30 cellular contexts compared by ENCODE assay signal in genomic region chr2:121239471-121239870, GRCh38. TPM values are rescaled to one million over a fixed set of nuclear protein-coding genes. Genes with fewer than 3 reads are reported as not detected.
"Had no signal": no experiment of that assay in that cellular context is flagged by ENCODE, and none has a peak within 500 bp of the region (broad histone marks: within the 10 kb centered on the region; RNA-seq: fewer than 3 reads in every experiment).

No MANE protein-coding gene starts in this region.

- H3K4me1 ChIP-seq: Peyer's patch had no signal

- H3K9me3 ChIP-seq: MG63, Peyer's patch had no signal

- H3K4me3 ChIP-seq: MG63, Peyer's patch had no signal

- H3K27me3 ChIP-seq: MG63, Peyer's patch had no signal

- FAIRE-seq: bronchial epithelial cell had no signal

- ATAC-seq: activated CD8-positive, alpha-beta T cell treated with anti-CD3 and anti-CD28 coated beads for 36 hours; activated naive CD8-positive, alpha-beta T cell treated with anti-CD3 and anti-CD28 coated beads, Interleukin-2, amount 50 U/mL, for 24 hours; PC-3; Right ventricle myocardium inferior; SK-N-SH treated with all-trans-retinoic acid at 6 μM for 48 hours had no signal

- DNase-seq: activated CD4-positive, alpha-beta T cell treated with anti-CD3 and anti-CD28 coated beads for 1 hour; activated CD4-positive, alpha-beta T cell treated with anti-CD3 and anti-CD28 coated beads for 48 hours; activated CD4-positive, CD25-positive, alpha-beta regulatory T cell; activated CD8-positive, alpha-beta T cell treated with anti-CD3 and anti-CD28 coated beads for 36 hours; activated naive CD4-positive, alpha-beta T cell treated with anti-CD3 and anti-CD28 coated beads, Interleukin-2, amount 10 ng/mL, durations not matched to agents 7 days and 5 days; activated naive CD8-positive, alpha-beta T cell treated with anti-CD3 and anti-CD28 coated beads, Interleukin-2, amount 50 U/mL, for 24 hours; activated T-cell treated with anti-CD3 and anti-CD28 coated beads, Interleukin-2, amount 50 U/mL, for 24 hours; anterior cingulate cortex; central memory CD4-positive, alpha-beta T cell; Kasumi-1; KG1; MG63; NCI-H1048; NCI-H1436 treated with DMSO at 0.1 percent for 48 hours; NCI-H1694 treated with DMSO at 0.1 percent for 48 hours; NCI-H2029; NCI-H345; NCI-H524 treated with DMSO at 0.1 percent for 48 hours; PC-3; Peyer's patch; RPMI8226; SIG-M5; SW 1271; T1000; WERI-Rb-1 had no signal

- H3K27ac ChIP-seq: Peyer's patch, WERI-Rb-1 had no signal

- H3K36me3 ChIP-seq: MG63, Peyer's patch had no signal

RNA-seq across cellular contexts. Expression of gene TFCP2L1, which starts 45.5 kb away (rescaled TPM):
- total RNA-seq: activated T-helper 2 cell treated with anti-CD3 and anti-CD28 coated beads, Interferon-gamma antibody, Interleukin-2, Interleukin-4, amounts not matched to agents 10 μg/mL and 5 μg/mL and 100 μg/mL, durations not matched to agents 14 hours and 24 hours and 36 hours; T-helper 1 cell treated with Interleukin-12 subunit alpha and Interleukin-12 subunit beta and Interleukin-4 antibody, amounts not matched to agents 30 ng/mL and 1 ng/mL, for 36 hours had no signal
